In the genomic region with DNA sequence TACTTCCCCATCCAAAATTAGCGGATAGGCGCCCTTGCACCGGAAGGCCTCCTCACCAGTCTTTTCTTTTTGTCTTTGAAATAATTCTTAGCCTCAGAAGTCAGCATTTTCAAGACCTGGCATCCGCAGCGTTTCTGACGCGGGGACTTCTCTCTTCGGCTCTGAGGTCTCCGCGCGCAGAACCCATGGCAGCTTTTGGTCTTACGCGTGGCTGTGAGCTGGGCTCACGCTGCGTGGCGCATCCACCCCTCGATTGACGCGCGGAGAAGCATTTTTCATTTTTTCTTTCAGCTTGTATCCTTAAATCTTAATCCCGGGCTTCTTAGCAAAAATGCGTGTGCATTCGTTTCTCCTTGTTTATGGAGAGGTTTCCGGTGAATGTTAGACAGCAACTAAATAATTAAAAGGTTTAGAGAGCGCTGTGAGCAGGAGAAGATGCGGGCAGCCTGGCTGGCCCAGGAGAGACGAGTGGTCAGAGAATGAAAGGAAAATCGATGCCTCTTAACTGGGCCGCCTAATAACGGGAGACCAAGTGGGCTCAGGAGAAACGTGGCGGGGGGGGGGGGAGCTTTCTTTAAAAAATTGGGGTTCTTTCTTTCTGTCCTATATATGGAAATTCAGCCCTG, we compare ENCODE assay signal across 1 cellular context.
TF ChIP-seq lines count a peak whose summit lies in the region.

No MANE protein-coding gene starts in this region.

TF ChIP-seq in HCT116, 20 proteins besides CTCF, POLR2A, EP300 and RAD21 (continued from another document):
- TF ChIP-seq REST (IDR thresholded peaks at IDR 0.05; ENCODE audit: low read depth) (no peak), ATF3 (IDR thresholded peaks at IDR 0.05) (no peak), EZH2 (IDR thresholded peaks at IDR 0.05) (no peak), JUND (IDR thresholded peaks at IDR 0.05) (no peak), EGR1 (IDR thresholded peaks at IDR 0.05; ENCODE audit: low read depth) (no peak), EZH2phosphoT487 (IDR thresholded peaks at IDR 0.05; ENCODE audit: borderline replicate concordance) (no peak), SIN3A (IDR thresholded peaks at IDR 0.05; ENCODE audit: low read depth) (no peak)
- TF ChIP-seq, protein P1, sequence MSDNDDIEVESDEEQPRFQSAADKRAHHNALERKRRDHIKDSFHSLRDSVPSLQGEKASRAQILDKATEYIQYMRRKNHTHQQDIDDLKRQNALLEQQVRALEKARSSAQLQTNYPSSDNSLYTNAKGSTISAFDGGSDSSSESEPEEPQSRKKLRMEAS (IDR thresholded peaks at IDR 0.05): no peak
